Comparison of ENCODE assay signal across 14 cellular contexts in genomic region chr1:238738942-238739341, GRCh38.
DNase-seq lines count a peak whose midpoint lies in the region; ATAC-seq, FAIRE-seq and TF ChIP-seq lines count a peak whose summit lies in the region.
"Had no signal": no experiment of that assay in that cellular context is flagged by ENCODE, and none has a peak within 500 bp of the region (broad histone marks: within the 10 kb centered on the region; RNA-seq: fewer than 3 reads in every experiment).

No MANE protein-coding gene starts in this region.

- H3K23me2 ChIP-seq in H1 (ENCODE audit: low read depth, low read length): no peaks in the 10 kb centered on the region

- intact Hi-C loops in aorta (cut with DNase I): no loop called here
- intact Hi-C loops in activated CD8-positive, alpha-beta T cell treated with anti-CD3 and anti-CD28 coated beads for 36 hours (cut with micrococcal nuclease): no loop called here

- H3K9me3 Mint-ChIP-seq in GM23338 (peaks cover 12% of the 10 kb centered on the region), nephron (no peaks in the 10 kb centered on the region)
- peaks cover 9% of the 10 kb centered on the region for H3K9me3 Mint-ChIP-seq in activated CD8-positive, alpha-beta T cell treated with anti-CD3 and anti-CD28 coated beads for 36 hours

- no peak overlapping the region for H2BK120ac ChIP-seq in H1 (replicated peaks; ENCODE audit: low read depth, low read length)

- H3K27ac Mint-ChIP-seq in GM23338 (no peak overlapping the region), nephron (peak overlapping the region in 2 of 3 experiments; percentile 29 to 32)
- no peak overlapping the region for H3K27ac Mint-ChIP-seq in activated CD8-positive, alpha-beta T cell treated with anti-CD3 and anti-CD28 coated beads for 36 hours
- H3K27ac Mint-ChIP-seq: IgD-negative memory B cell had no signal

- no peak for TF ChIP-seq EP300 in H1 (IDR thresholded peaks at IDR 0.05; ENCODE audit: borderline replicate concordance in 1 of 2, low read depth in 2 of 2, low read length in 2 of 2)

- no peaks in the 10 kb centered on the region for H3K9me3 ChIP-seq in H1 (ENCODE audit: insufficient read depth in 2 of 2, low read depth in 1 of 2, low read length in 1 of 2)
- H3K9me3 ChIP-seq in aorta (ENCODE audit: control insufficient read depth, low read length): no peaks in the 10 kb centered on the region

- H3K9me2 ChIP-seq in GM23338 (ENCODE audit: insufficient read depth): no peaks in the 10 kb centered on the region

- no peak overlapping the region for H3K14ac ChIP-seq in H1 (ENCODE audit: insufficient read length)

- CTCF ChIA-PET in H1 (lab: Charles Lee; ENCODE audit: partially characterized antibody): interaction anchor here (0.8 to 1.4 kb wide), 3 partner anchors 11 to 1266 kb away, joined by 3 to 4 read pairs (median 4); no protein-coding TSS in a partner anchor
- CTCF ChIA-PET in activated CD8-positive, alpha-beta T cell treated with anti-CD3 and anti-CD28 coated beads for 36 hours (lab: Charles Lee): no interaction called here

- H3K36me3 Mint-ChIP-seq in GM23338 (ENCODE audit: low read depth) (0 out of 3 replicates have a peak, but pooled peaks cover 13% of the 10 kb centered on the region), nephron (ENCODE audit: low read depth) (no peaks in the 10 kb centered on the region)
- H3K36me3 Mint-ChIP-seq in activated CD8-positive, alpha-beta T cell treated with anti-CD3 and anti-CD28 coated beads for 36 hours (ENCODE audit: low read depth): no peaks in the 10 kb centered on the region
- H3K36me3 Mint-ChIP-seq: IgD-negative memory B cell had no signal

- H3K79me1 ChIP-seq in H1 (ENCODE audit: low read depth, low read length): no peaks in the 10 kb centered on the region

- H3K27me3 ChIP-seq in GM23338 (ENCODE audit: insufficient read depth): no peaks in the 10 kb centered on the region
- H3K27me3 ChIP-seq in H1 (replicated peaks in 1 of 4; ENCODE audit: control insufficient read depth in 3 of 4, extremely low read depth in 1 of 4, insufficient read depth in 3 of 4, low read length in 3 of 4): no peaks in the 10 kb centered on the region
- H3K27me3 ChIP-seq in aorta (ENCODE audit: control insufficient read depth in 1 of 2, insufficient read depth in 2 of 2, low read length in 1 of 2): no peaks in the 10 kb centered on the region

- no peak overlapping the region for H2BK12ac ChIP-seq in H1 (ENCODE audit: low read depth, low read length)

- H3K4me2 ChIP-seq in GM23338 (no peak overlapping the region), H1 (ENCODE audit: insufficient read depth in 1 of 2, low read depth in 2 of 2, low read length in 2 of 2) (no peak overlapping the region)

- no peak overlapping the region for H2BK20ac ChIP-seq in H1 (ENCODE audit: low read length)

- H3K18ac ChIP-seq in H1 (ENCODE audit: extremely low read depth, low read length): no peak overlapping the region

- H4K20me1 ChIP-seq in GM23338 (replicated peaks; ENCODE audit: insufficient read depth) (no peaks in the 10 kb centered on the region), H1 (replicated peaks in 1 of 2; ENCODE audit: control insufficient read depth in 1 of 2, insufficient read depth in 2 of 2, low read length in 2 of 2) (no peaks in the 10 kb centered on the region)

- H3K9ac ChIP-seq in H1 (replicated peaks in 1 of 4; ENCODE audit: extremely low read depth in 1 of 4, low read depth in 3 of 4, low read length in 3 of 4): no peak overlapping the region

- FAIRE-seq in H1 (lab: Jason Lieb, UNC): no peak

- no peak for TF ChIP-seq CTCF in GM23338 (conservative IDR thresholded peaks at IDR 0.05; ENCODE audit: low read depth in 2 of 2)
- TF ChIP-seq CTCF in H1 (IDR thresholded peaks at IDR 0.05; ENCODE audit: control extremely low read depth in 1 of 3, insufficient read depth in 1 of 3, low read depth in 1 of 3, low read length in 3 of 3): no peak
- no peak for TF ChIP-seq CTCF in nephron (IDR thresholded peaks at IDR 0.05; ENCODE audit: unreplicated experiment in 3 of 3)
- no peak for TF ChIP-seq CTCF in activated CD8-positive, alpha-beta T cell treated with anti-CD3 and anti-CD28 coated beads for 36 hours (IDR thresholded peaks at IDR 0.05)

- H3K4me3 ChIP-seq in GM23338 (no peak overlapping the region), H1 (ENCODE audit: extremely low read depth in 1 of 4, insufficient read depth in 2 of 4, low read depth in 3 of 4, low read length in 4 of 4) (no peak overlapping the region), aorta (ENCODE audit: low read length in 2 of 2) (no peak overlapping the region)

- POLR2A ChIA-PET in H1 (lab: Charles Lee; ENCODE audit: partially characterized antibody): no interaction called here
- POLR2A ChIA-PET in activated CD8-positive, alpha-beta T cell treated with anti-CD3 and anti-CD28 coated beads for 36 hours (lab: Charles Lee): no interaction called here

- H2AFZ ChIP-seq in GM23338 (peak overlapping the region; percentile 24; the same call in 1 of the 2 replicates), H1 (ENCODE audit: low read length) (peak overlapping the region; percentile 48)

- no peak overlapping the region for H3K56ac ChIP-seq in H1 (replicated peaks; ENCODE audit: insufficient read length, low read depth, low read length)

- H3K27ac ChIP-seq in GM23338 (ENCODE audit: low read depth): no peak overlapping the region
- no peak overlapping the region for H3K27ac ChIP-seq in H1 (ENCODE audit: low read depth, low read length)
- H3K27ac ChIP-seq in aorta (ENCODE audit: low read depth in 1 of 2, low read length in 2 of 2): no peak overlapping the region

- no peak overlapping the region for H2BK15ac ChIP-seq in H1 (ENCODE audit: low read length)

- no peak overlapping the region for H2AK5ac ChIP-seq in H1 (ENCODE audit: low read depth, low read length)

- H3F3A ChIP-seq in GM23338 (replicated peaks; ENCODE audit: low read depth): no peaks in the 10 kb centered on the region

- H3K27me3 Mint-ChIP-seq in GM23338 (ENCODE audit: insufficient read depth, low read depth, poor library complexity): no peaks in the 10 kb centered on the region
- no peaks in the 10 kb centered on the region for H3K27me3 Mint-ChIP-seq in nephron (ENCODE audit: low read depth)
- no peaks in the 10 kb centered on the region for H3K27me3 Mint-ChIP-seq in activated CD8-positive, alpha-beta T cell treated with anti-CD3 and anti-CD28 coated beads for 36 hours
- H3K27me3 Mint-ChIP-seq: IgD-negative memory B cell had no signal

- H3K36me3 ChIP-seq in GM23338 (ENCODE audit: insufficient read depth) (no peaks in the 10 kb centered on the region; the same call in 1 of the 2 replicates), H1 (ENCODE audit: control insufficient read depth in 2 of 4, insufficient read depth in 4 of 4, low read length in 3 of 4) (no peaks in the 10 kb centered on the region), aorta (ENCODE audit: control insufficient read depth in 1 of 2, insufficient read depth in 2 of 2, low read length in 1 of 2) (no peaks in the 10 kb centered on the region)

- DNase-seq in GM23338 (ENCODE audit: low spot score) (no peak), H1 (ENCODE audit: low read depth in 1 of 2, low spot score in 2 of 2) (no peak), aorta (no peak), cortex of kidney (lab: John Stamatoyannopoulos, UW) (no peak)
- no peak for DNase-seq in activated CD8-positive, alpha-beta memory T cell treated with anti-CD3 and anti-CD28 coated beads, Interleukin-2, amount 50 U/mL, for 4 hours
- no peak for DNase-seq in activated CD8-positive, alpha-beta T cell treated with anti-CD3 and anti-CD28 coated beads for 36 hours
- DNase-seq: C1 segment of cervical spinal cord, DMS 273 treated with DMSO at 0.1 percent for 48 hours, NCI-H1417 treated with DMSO at 0.1 percent for 48 hours, NCI-H2029, NCI-H524 treated with DMSO at 0.1 percent for 48 hours had no signal

- H3K4me1 ChIP-seq in GM23338 (ENCODE audit: insufficient read depth): no peaks in the 10 kb centered on the region
- no peaks in the 10 kb centered on the region for H3K4me1 ChIP-seq in H1 (replicated peaks in 1 of 4; ENCODE audit: control insufficient read depth in 3 of 4, insufficient read depth in 4 of 4, low read length in 3 of 4)
- no peaks in the 10 kb centered on the region for H3K4me1 ChIP-seq in aorta (ENCODE audit: control insufficient read depth in 1 of 2, insufficient read depth in 2 of 2, low read length in 2 of 2)

- no peak for TF ChIP-seq RAD21 in H1 (IDR thresholded peaks at IDR 0.05 in 1 of 2, conservative IDR thresholded peaks at IDR 0.05 in 1 of 2; ENCODE audit: low read depth in 2 of 2, low read length in 2 of 2)

- H3K23ac ChIP-seq in H1 (ENCODE audit: insufficient read length): no peak overlapping the region

- no peak overlapping the region for H4K5ac ChIP-seq in H1 (ENCODE audit: insufficient read length, low read depth, low read length)

- WGBS in H1 (ENCODE audit: extremely low coverage in 1 of 2, insufficient coverage in 1 of 2, insufficient read length in 1 of 2, insufficient replicate concordance in 2 of 2, low coverage in 1 of 2, low lambda C conversion rate in 2 of 2, missing lambda C conversion rate in 1 of 2), 2 experiments: 74% methylated on average over 2 of the region's 2 CpGs; no CpG with 5 or more reads in 1 of the 2 experiments
- WGBS in aorta, 2 donors: 76 to 77% methylated on average over 2 of the region's 2 CpGs

- no peak overlapping the region for H4K8ac ChIP-seq in H1 (ENCODE audit: extremely low read depth, insufficient read depth, low read length)

- no peak overlapping the region for H4K91ac ChIP-seq in H1 (replicated peaks; ENCODE audit: insufficient read length, low read length)

- ATAC-seq in GM23338: no peak; the same call in 2 of the 3 replicates
- ATAC-seq in aorta (ENCODE audit: low FRiP score): peak; percentile 54
- no peak for ATAC-seq in activated CD8-positive, alpha-beta T cell treated with anti-CD3 and anti-CD28 coated beads for 36 hours
- ATAC-seq: HCT116 had no signal

- no peak overlapping the region for H3K4ac ChIP-seq in H1 (replicated peaks; ENCODE audit: insufficient read length, low read depth, low read length)

- no peak overlapping the region for H2BK5ac ChIP-seq in H1 (ENCODE audit: low read depth, low read length)

- TF ChIP-seq POLR2A in H1 (IDR thresholded peaks at IDR 0.05; ENCODE audit: control extremely low read depth in 1 of 2, low read depth in 2 of 2, low read length in 2 of 2): no peak

- H3K4me1 Mint-ChIP-seq in GM23338 (no peaks in the 10 kb centered on the region), nephron (peaks cover 8% of the 10 kb centered on the region)
- H3K4me1 Mint-ChIP-seq in activated CD8-positive, alpha-beta T cell treated with anti-CD3 and anti-CD28 coated beads for 36 hours (ENCODE audit: low read depth): no peaks in the 10 kb centered on the region

- H3K4me3 Mint-ChIP-seq in GM23338 (no peak overlapping the region), nephron (no peak overlapping the region)
- no peak overlapping the region for H3K4me3 Mint-ChIP-seq in activated CD8-positive, alpha-beta T cell treated with anti-CD3 and anti-CD28 coated beads for 36 hours
- H3K4me3 Mint-ChIP-seq: IgD-negative memory B cell had no signal

- H3K79me2 ChIP-seq in GM23338 (replicated peaks; ENCODE audit: insufficient read depth) (no peaks in the 10 kb centered on the region), H1 (ENCODE audit: control insufficient read depth in 1 of 2, insufficient read depth in 2 of 2, low read length in 2 of 2) (no peaks in the 10 kb centered on the region)

TF ChIP-seq in H1, 55 proteins besides CTCF, POLR2A, EP300 and RAD21 (continues in another document):
- TF ChIP-seq JUND (IDR thresholded peaks at IDR 0.05; ENCODE audit: low read length): no peak
- TF ChIP-seq SIN3A (conservative IDR thresholded peaks at IDR 0.05 in 1 of 2, IDR thresholded peaks at IDR 0.05 in 1 of 2; ENCODE audit: low read depth in 1 of 2, low read length in 2 of 2): no peak

Comparison
In these comparisons a context has a peak if more than half of its experiments do, and no peak if none do; other contexts are left out.
1. H3K27ac Mint-ChIP-seq: peak in nephron (2 of 3); none in GM23338 (single experiment) and activated CD8-positive, alpha-beta T cell treated with anti-CD3 and anti-CD28 coated beads for 36 hours (single experiment).